In genomic region chr2:190121971-190122370, GRCh38 we compare ENCODE assay signal across 9 cellular contexts. TPM values are rescaled to one million over a fixed set of nuclear protein-coding genes. Genes with fewer than 3 reads are reported as not detected.
DNase-seq lines count a peak whose midpoint lies in the region; ATAC-seq, FAIRE-seq and TF ChIP-seq lines count a peak whose summit lies in the region.
"Had no signal": no experiment of that assay in that cellular context is flagged by ENCODE, and none has a peak within 500 bp of the region (broad histone marks: within the 10 kb centered on the region; RNA-seq: fewer than 3 reads in every experiment).

No MANE protein-coding gene starts in this region.

- no peak overlapping the region for H3K4me3 ChIP-seq in coronary artery

- ATAC-seq in GM18861 (IDR thresholded peaks at IDR 0.05; ENCODE audit: unreplicated experiment) (no peak), T-helper 17 cell (no peak)

- peak; percentile 81 for FAIRE-seq in frontal cortex (lab: Jason Lieb, UNC)

- no peaks in the 10 kb centered on the region for H3K79me1 ChIP-seq in H9 (ENCODE audit: insufficient read depth, low read depth, low read length, poor library complexity, severe bottlenecking)

- TF ChIP-seq CTCF in GM10266 (IDR thresholded peaks at IDR 0.05; ENCODE audit: control insufficient read depth, insufficient read depth, low read depth, missing control alignments) (peak; percentile 37), H9 (conservative IDR thresholded peaks at IDR 0.05) (peak; percentile 64), coronary artery (IDR thresholded peaks at IDR 0.05) (no peak)

- H2BK12ac ChIP-seq in H9 (ENCODE audit: insufficient read length, low read depth, low read length): no peak overlapping the region

- H2BK120ac ChIP-seq in H9 (ENCODE audit: low read depth, low read length, poor library complexity, severe bottlenecking): no peak overlapping the region

- no peak overlapping the region for H2BK20ac ChIP-seq in H9 (ENCODE audit: low read depth, low read length, poor library complexity, severe bottlenecking)

- H3K56ac ChIP-seq in H9 (ENCODE audit: insufficient read length, low read depth, low read length): no peak overlapping the region

- H4K20me1 ChIP-seq in H9 (ENCODE audit: control insufficient read depth, insufficient read depth, insufficient read length): no peaks in the 10 kb centered on the region

- H3K27me3 ChIP-seq in H9 (ENCODE audit: insufficient read depth, low read length): no peaks in the 10 kb centered on the region
- H3K27me3 ChIP-seq: neutrophil had no signal

- H3K9me3 Mint-ChIP-seq in H9: no peaks in the 10 kb centered on the region

- H4K5ac ChIP-seq in H9 (ENCODE audit: insufficient read length, low read depth, low read length): no peak overlapping the region

- no peaks in the 10 kb centered on the region; a peak in 1 of 7 replicates for H3K36me3 Mint-ChIP-seq in H9 (ENCODE audit: insufficient read depth in 1 of 3, low read depth in 3 of 3)
- H3K36me3 Mint-ChIP-seq in T-helper 17 cell (ENCODE audit: low read depth): peaks cover 3% of the 10 kb centered on the region

- H3K4me3 Mint-ChIP-seq in H9 (no peak overlapping the region), T-helper 17 cell (no peak overlapping the region)

- H3K4me1 ChIP-seq in H9 (ENCODE audit: insufficient read depth, low read length): no peaks in the 10 kb centered on the region

- H3K4me1 Mint-ChIP-seq in H9 (peaks cover 20 to 23% of the 10 kb centered on the region in 2 experiments), T-helper 17 cell (peaks cover 11% of the 10 kb centered on the region)

- no peak overlapping the region for H3K14ac ChIP-seq in H9 (ENCODE audit: insufficient read depth, low read length)

- no peak overlapping the region for H3K27ac ChIP-seq in H9 (ENCODE audit: insufficient read length, low read depth, low read length)
- H3K27ac ChIP-seq in coronary artery: no peak overlapping the region
- H3K27ac ChIP-seq: neutrophil had no signal

- DNase-seq in GM10266 (ENCODE audit: extremely low spot score) (peak; percentile 43), H9 (no peak), RKO (ENCODE audit: low spot score) (peak; percentile 34), frontal cortex (ENCODE audit: low spot score in 2 of 2) (peak; percentile 25 to 29), NK-92 (lab: John Stamatoyannopoulos, UW; ENCODE audit: unreplicated experiment) (no peak), T-helper 17 cell (no peak), coronary artery (ENCODE audit: low spot score) (no peak)

- H3K18ac ChIP-seq in H9 (ENCODE audit: insufficient read length, low read depth, low read length): no peak overlapping the region

- no peaks in the 10 kb centered on the region for H3K79me2 ChIP-seq in H9 (ENCODE audit: insufficient read depth, low read length)

- no peak overlapping the region for H4K8ac ChIP-seq in H9 (replicated peaks; ENCODE audit: insufficient read length, low read depth, low read length)

- H3K23ac ChIP-seq in H9 (ENCODE audit: insufficient read length, low read depth, low read length): no peak overlapping the region

- no peak overlapping the region for H4K91ac ChIP-seq in H9 (ENCODE audit: insufficient read length, low read depth, low read length)

- no peak overlapping the region; a peak in 1 of 7 replicates for H3K27ac Mint-ChIP-seq in H9
- no peak overlapping the region for H3K27ac Mint-ChIP-seq in T-helper 17 cell

- H3K9me3 ChIP-seq in H9 (ENCODE audit: control insufficient read depth, low read depth, low read length): no peaks in the 10 kb centered on the region
- H3K9me3 ChIP-seq in T-helper 17 cell (ENCODE audit: control insufficient read depth, low read length, poor library complexity, severe bottlenecking): no peaks in the 10 kb centered on the region
- H3K9me3 ChIP-seq: neutrophil had no signal

- H3K27me3 Mint-ChIP-seq in H9 (ENCODE audit: low read depth) (peaks cover 2% of the 10 kb centered on the region; the same call in 1 of the 2 replicates), T-helper 17 cell (no peaks in the 10 kb centered on the region)

- H3T11ph ChIP-seq in H9 (ENCODE audit: low read length): no peak overlapping the region

- H2BK15ac ChIP-seq in H9 (ENCODE audit: low read depth, low read length): no peak overlapping the region

- no peak overlapping the region for H3K4ac ChIP-seq in H9 (ENCODE audit: low read depth, low read length)

- no peak overlapping the region for H2AFZ ChIP-seq in H9 (ENCODE audit: low read length)

- H3K9ac ChIP-seq in H9 (ENCODE audit: extremely low read depth, insufficient read length, low read length): no peak overlapping the region

- WGBS in H9 (ENCODE audit: extremely low coverage, insufficient read length, low lambda C conversion rate): no CpG with 5 or more reads among the region's 1 CpG

- H3K4me2 ChIP-seq in H9 (ENCODE audit: insufficient read depth, insufficient read length, low read length): no peak overlapping the region

- H2AK5ac ChIP-seq in H9 (ENCODE audit: insufficient read length, low read length): no peak overlapping the region

- peaks cover 5% of the 10 kb centered on the region for H3K23me2 ChIP-seq in H9 (ENCODE audit: insufficient read length, low read depth, low read length, poor library complexity, severe bottlenecking)

- no peak overlapping the region for H2BK5ac ChIP-seq in H9 (ENCODE audit: insufficient read length, low read length)

RNA-seq across cellular contexts. Expression of gene MSTN, which starts 59.4 kb away (rescaled TPM):
- total RNA-seq in H9 (2021) (not detected in 2 replicates), frontal cortex (0.82 TPM), T-helper 17 cell (under 1 TPM; 0.10 TPM)

Comparison
In these comparisons a context has a peak if more than half of its experiments do, and no peak if none do; other contexts are left out.
1. DNase-seq: peak in GM10266 (single experiment), RKO (single experiment) and frontal cortex (2 of 2); none in H9 (single experiment), NK-92 (single experiment), T-helper 17 cell (0 of 3) and coronary artery (single experiment).